ENCODE assay signal across 8 cellular contexts in genomic region chr3:100261481-100261903, GRCh38. TPM values are rescaled to one million over a fixed set of nuclear protein-coding genes. Genes with fewer than 3 reads are reported as not detected.
DNase-seq lines count a peak whose midpoint lies in the region; ATAC-seq and TF ChIP-seq lines count a peak whose summit lies in the region.

No MANE protein-coding gene starts in this region.

- H3K36me3 ChIP-seq in A673 (ENCODE audit: insufficient read depth, low read length, poor library complexity, severe bottlenecking) (no peaks in the 10 kb centered on the region), breast epithelium (no peaks in the 10 kb centered on the region), mucosa of descending colon (ENCODE audit: low read depth) (no peaks in the 10 kb centered on the region)

- no peaks in the 10 kb centered on the region; the same call in 1 of the 2 replicates for H3K27me3 Mint-ChIP-seq in HFFc6 (ENCODE audit: insufficient read depth)

- intact Hi-C loops in A673 (cut with micrococcal nuclease; ENCODE audit: unreplicated experiment) (no loop called here), breast epithelium (cut with DNase I; ENCODE audit: low total_unique reads) (no loop called here), mucosa of descending colon (cut with DNase I, micrococcal nuclease) (no loop called here)

- H3K4me3 ChIP-seq in A673 (ENCODE audit: low read depth, low read length, poor library complexity, severe bottlenecking) (peak overlapping the region; percentile 90), breast epithelium (peak overlapping the region; percentile 89 to 99 (median 98)), mucosa of descending colon (peak overlapping the region; percentile 98)

- H3K27ac ChIP-seq in A673 (ENCODE audit: low read depth, low read length, poor library complexity, severe bottlenecking) (peak overlapping the region; percentile 88), breast epithelium (peak overlapping the region; percentile 99 to 100)

- BruUV-seq in A673 (replicated peaks; lab: Mats Ljungman, UMichigan) = no TSS peak

- H3K4me1 ChIP-seq in A673 (ENCODE audit: insufficient read depth, low read length, poor library complexity, severe bottlenecking) (peaks cover 16% of the 10 kb centered on the region), breast epithelium (peaks cover 0 to 11% of the 10 kb centered on the region in 2 donors), mucosa of descending colon (ENCODE audit: low read depth) (peaks cover 28% of the 10 kb centered on the region)

- peaks cover 81% of the 10 kb centered on the region for H3K4me1 Mint-ChIP-seq in HFFc6 (ENCODE audit: low read depth)

- H3K27ac Mint-ChIP-seq in HFFc6 = peak overlapping the region; percentile 94

- no peak for TF ChIP-seq POLR2A in breast epithelium (IDR thresholded peaks at IDR 0.05)

- POLR2A ChIA-PET in A673 (lab: Charles Lee; ENCODE audit: low non-redundant PET) = no interaction called here

- H3K4me3 Mint-ChIP-seq in HFFc6 = peak overlapping the region; percentile 93

- peaks cover 22% of the 10 kb centered on the region for H3K36me3 Mint-ChIP-seq in HFFc6 (ENCODE audit: low read depth)

- TF ChIP-seq CTCF in A673 (conservative IDR thresholded peaks at IDR 0.05; ENCODE audit: low read depth, low read length) (no peak), HFFc6 (IDR thresholded peaks at IDR 0.05) (no peak), breast epithelium (IDR thresholded peaks at IDR 0.05) (no peak), mucosa of descending colon (IDR thresholded peaks at IDR 0.05) (no peak)

- CTCF ChIA-PET in A673 (lab: Charles Lee) = no interaction called here

- ATAC-seq in mucosa of descending colon = no peak
- ATAC-seq in GM18858 (IDR thresholded peaks at IDR 0.05; ENCODE audit: unreplicated experiment) = no peak
- no peak for ATAC-seq in HG02642 (IDR thresholded peaks at IDR 0.05; ENCODE audit: poor library complexity, unreplicated experiment)

- no peaks in the 10 kb centered on the region for H3K9me3 Mint-ChIP-seq in HFFc6

- no peaks in the 10 kb centered on the region for H3K9me3 ChIP-seq in A673 (ENCODE audit: low read depth, low read length, poor library complexity, severe bottlenecking)
- no peaks in the 10 kb centered on the region for H3K9me3 ChIP-seq in breast epithelium
- no peaks in the 10 kb centered on the region for H3K9me3 ChIP-seq in mucosa of descending colon

- no peaks in the 10 kb centered on the region for H3K27me3 ChIP-seq in A673 (replicated peaks; ENCODE audit: insufficient read depth, low read depth, low read length, poor library complexity)
- H3K27me3 ChIP-seq in breast epithelium = no peaks in the 10 kb centered on the region

- DNase-seq in A673 (ENCODE audit: low spot score) = no peak
- DNase-seq in HFFc6 = peak; percentile 57
- no peak for DNase-seq in breast epithelium (ENCODE audit: low spot score in 2 of 2)
- no peak for DNase-seq in mucosa of descending colon
- no peak for DNase-seq in superior temporal gyrus (ENCODE audit: extremely low spot score)
- DNase-seq in central memory CD4-positive, alpha-beta T cell = no peak

RNA-seq across cellular contexts. Expression of gene TBC1D23, which starts 0.7 kb away (rescaled TPM):
- total RNA-seq in A673 (2021) = 28.1 and 32.4 TPM in 2 replicates
- total RNA-seq in HFFc6 (2021; fragmentation: NEBNext Ultra II Directional; extraction: Animal tissue kit (Norgen Biotek cat#: 25700)) = 10 to 100 TPM; 62.1 to 76.5 (median 72.9) TPM
- total RNA-seq in breast epithelium = 10 to 100 TPM; 32.8 to 48.2 (median 42.9) TPM
- 10 to 100 TPM; 43.5 to 45.6 (median 44.0) TPM for total RNA-seq in mucosa of descending colon
